8 cellular contexts compared by ENCODE assay signal in the genomic region with DNA sequence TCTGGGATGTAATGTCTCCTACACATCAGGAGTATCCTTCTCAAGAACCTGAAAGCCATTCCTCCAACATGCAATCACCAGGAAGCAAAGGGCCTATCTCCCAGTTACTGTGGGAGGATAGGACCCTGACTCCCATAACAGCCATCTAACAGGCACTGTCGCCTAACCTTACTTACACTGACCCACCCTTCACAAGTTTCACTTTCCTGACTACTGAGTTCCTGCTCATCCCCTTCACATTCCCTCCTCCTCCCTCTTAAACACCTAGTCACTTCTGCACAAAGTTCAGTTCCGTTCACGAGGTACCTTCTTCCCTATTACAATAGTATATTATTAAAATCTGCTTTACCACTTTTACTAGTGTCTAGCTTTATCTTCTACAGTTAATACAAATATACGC. TPM values are rescaled to one million over a fixed set of nuclear protein-coding genes. Genes with fewer than 3 reads are reported as not detected.
DNase-seq lines count a peak whose midpoint lies in the region; ATAC-seq and TF ChIP-seq lines count a peak whose summit lies in the region.

No MANE protein-coding gene starts in this region.

- intact Hi-C loops in OCI-LY7 (cut with micrococcal nuclease; ENCODE audit: unreplicated experiment): loop anchor here (5.0 kb wide), 4 partner anchors 80 to 1410 kb away; a partner anchor contains a TSS

- H3K27me3 ChIP-seq in rectal smooth muscle tissue (ENCODE audit: control insufficient read depth, insufficient read depth, low read length): no peaks in the 10 kb centered on the region

- no peak overlapping the region for H3K9ac ChIP-seq in rectal smooth muscle tissue (ENCODE audit: low read length)

- BruUV-seq in OCI-LY7 (replicated peaks; lab: Mats Ljungman, UMichigan): no TSS peak

- TF ChIP-seq CTCF in GM12864 (IDR thresholded peaks at IDR 0.05; ENCODE audit: low read depth, low read length, missing control alignments) (no peak), OCI-LY7 (conservative IDR thresholded peaks at IDR 0.05; ENCODE audit: low read length) (no peak), epithelial cell of esophagus (IDR thresholded peaks at IDR 0.05; ENCODE audit: insufficient read depth, low read depth, low read length, missing control alignments) (no peak)

- CTCF ChIA-PET in OCI-LY7 (lab: Charles Lee; ENCODE audit: unreplicated experiment): no interaction called here

- H3K4me3 ChIP-seq in GM12864 (ENCODE audit: low read depth, low read length): peak overlapping the region; percentile 72
- H3K4me3 ChIP-seq in OCI-LY7 (ENCODE audit: low read depth, low read length, poor library complexity, severe bottlenecking): peak overlapping the region; percentile 77
- H3K4me3 ChIP-seq in epithelial cell of esophagus (ENCODE audit: low read length): peak overlapping the region; percentile 70
- H3K4me3 ChIP-seq in rectal smooth muscle tissue (ENCODE audit: low read length): peak overlapping the region; percentile 91

- DNase-seq in GM12864 (ENCODE audit: low read depth): no peak
- DNase-seq in OCI-LY7 (ENCODE audit: low spot score): no peak
- no peak for DNase-seq in epithelial cell of esophagus (ENCODE audit: low read depth)
- no peak for DNase-seq in KBM-7
- no peak for DNase-seq in cerebellum (ENCODE audit: low spot score)
- DNase-seq in stimulated activated CD4-positive, alpha-beta T cell treated with anti-CD3 and anti-CD28 coated beads, Interleukin-15, amount 100 ng/mL, for 24 hours: no peak

- H3K36me3 ChIP-seq in OCI-LY7 (ENCODE audit: insufficient read depth, low read length): peaks cover 26% of the 10 kb centered on the region
- H3K36me3 ChIP-seq in rectal smooth muscle tissue (ENCODE audit: control insufficient read depth, insufficient read depth, low read length): no peaks in the 10 kb centered on the region

- no peaks in the 10 kb centered on the region for H3K9me3 ChIP-seq in OCI-LY7 (ENCODE audit: low read length)

- peak overlapping the region; percentile 66; the same call in 1 of the 2 replicates for H2AFZ ChIP-seq in OCI-LY7 (ENCODE audit: low read length)

- peaks cover 7% of the 10 kb centered on the region; the same call in 1 of the 2 replicates for H4K20me1 ChIP-seq in OCI-LY7 (ENCODE audit: insufficient read depth, low read length)

- H3K27ac ChIP-seq in OCI-LY7 (ENCODE audit: low read depth, low read length, poor library complexity, severe bottlenecking) (peak overlapping the region; percentile 52), rectal smooth muscle tissue (ENCODE audit: low read depth, low read length) (no peak overlapping the region)

- in situ Hi-C loops in KBM-7 (cut with MboI; ENCODE audit: low pct_unique_long_range_greater_than_20kb, low sequenced_read_pairs): no loop called here

- POLR2A ChIA-PET in OCI-LY7 (lab: Charles Lee): interaction anchor here (0.6 kb wide), 1 partner anchor 887 kb away, joined by 3 read pairs; no protein-coding TSS in a partner anchor

- H3K4me1 ChIP-seq in OCI-LY7 (ENCODE audit: insufficient read depth, low read length, poor library complexity, severe bottlenecking) (peaks cover 56% of the 10 kb centered on the region), rectal smooth muscle tissue (ENCODE audit: control insufficient read depth, insufficient read depth, low read length) (peaks cover 8% of the 10 kb centered on the region)

- H3K79me2 ChIP-seq in OCI-LY7 (ENCODE audit: insufficient read depth, low read depth, low read length): peaks cover 44% of the 10 kb centered on the region; the same call in 1 of the 2 replicates

- ATAC-seq in GM21367 (IDR thresholded peaks at IDR 0.05; ENCODE audit: unreplicated experiment): no peak

- no peaks in the 10 kb centered on the region for H3K9me2 ChIP-seq in OCI-LY7 (ENCODE audit: insufficient read depth, low read length)

- H3K4me2 ChIP-seq in OCI-LY7 (ENCODE audit: low read length): peak overlapping the region; percentile 81

RNA-seq across cellular contexts. Expression of a gene that starts 1.3 kb away (rescaled TPM):
- 5.2 and 5.8 TPM in 2 replicates for total RNA-seq in OCI-LY7 (2014; rRNA removed; shearing (Covaris generic))
- total RNA-seq in OCI-LY7 (2022): 5.4 and 6.0 TPM in 2 replicates
- 1.5 TPM for total RNA-seq in cerebellum

RNA-seq across cellular contexts. Expression of a gene that starts 1.5 kb away (rescaled TPM):
- total RNA-seq in OCI-LY7 (2014; rRNA removed; shearing (Covaris generic)): 6.2 and 8.6 TPM in 2 replicates
- 21.4 and 26.3 TPM in 2 replicates for total RNA-seq in OCI-LY7 (2022)
- total RNA-seq in cerebellum: 22.9 TPM
